In genomic region chr16:57671451-57671850, GRCh38 we compare ENCODE assay signal across 1 cellular context.
TF ChIP-seq lines count a peak whose summit lies in the region.

No MANE protein-coding gene starts in this region.

TF ChIP-seq in HepG2, 621 proteins besides CTCF, POLR2A, EP300 and RAD21:
- peak; percentile 42; the same call in 1 of the 2 replicates for TF ChIP-seq CEBPB (IDR thresholded peaks at IDR 0.05; ENCODE audit: borderline replicate concordance, low read depth, low read length)
- TF ChIP-seq FOSL2 (CRISPR knock-in tag; IDR thresholded peaks at IDR 0.05) = peak; percentile 73
- TF ChIP-seq ZBTB33 (CRISPR knock-in tag; IDR thresholded peaks at IDR 0.05) = 0 out of 2 replicates have a peak, but pooled peaks have one; percentile 19
- 0 out of 2 replicates have a peak, but pooled peaks have one; percentile 16 for TF ChIP-seq RARA (CRISPR knock-in tag; IDR thresholded peaks at IDR 0.05)
